1 cellular context compared by ENCODE assay signal in genomic region chr7:121088870-121089269, GRCh38.
TF ChIP-seq lines count a peak whose summit lies in the region.

No MANE protein-coding gene starts in this region.

TF ChIP-seq in IMR-90, 13 proteins besides CTCF, POLR2A, EP300 and RAD21 (continued from another document):
- TF ChIP-seq USF2 (IDR thresholded peaks at IDR 0.05; ENCODE audit: low read depth, low read length) (no peak), SMC3 (IDR thresholded peaks at IDR 0.05; ENCODE audit: low read depth, low read length) (no peak), MAZ (IDR thresholded peaks at IDR 0.05; ENCODE audit: borderline replicate concordance, low read depth, low read length) (no peak), ELK1 (IDR thresholded peaks at IDR 0.05; ENCODE audit: borderline replicate concordance, low read depth, low read length) (no peak), NFE2L2 (IDR thresholded peaks at IDR 0.05; ENCODE audit: low read depth, low read length) (no peak), CHD1 (IDR thresholded peaks at IDR 0.05; ENCODE audit: low read depth, low read length) (no peak), RFX5 (IDR thresholded peaks at IDR 0.05; ENCODE audit: low read depth, low read length) (no peak), BHLHE40 (IDR thresholded peaks at IDR 0.05; ENCODE audit: low read depth, low read length) (no peak)
